In the genomic region with DNA sequence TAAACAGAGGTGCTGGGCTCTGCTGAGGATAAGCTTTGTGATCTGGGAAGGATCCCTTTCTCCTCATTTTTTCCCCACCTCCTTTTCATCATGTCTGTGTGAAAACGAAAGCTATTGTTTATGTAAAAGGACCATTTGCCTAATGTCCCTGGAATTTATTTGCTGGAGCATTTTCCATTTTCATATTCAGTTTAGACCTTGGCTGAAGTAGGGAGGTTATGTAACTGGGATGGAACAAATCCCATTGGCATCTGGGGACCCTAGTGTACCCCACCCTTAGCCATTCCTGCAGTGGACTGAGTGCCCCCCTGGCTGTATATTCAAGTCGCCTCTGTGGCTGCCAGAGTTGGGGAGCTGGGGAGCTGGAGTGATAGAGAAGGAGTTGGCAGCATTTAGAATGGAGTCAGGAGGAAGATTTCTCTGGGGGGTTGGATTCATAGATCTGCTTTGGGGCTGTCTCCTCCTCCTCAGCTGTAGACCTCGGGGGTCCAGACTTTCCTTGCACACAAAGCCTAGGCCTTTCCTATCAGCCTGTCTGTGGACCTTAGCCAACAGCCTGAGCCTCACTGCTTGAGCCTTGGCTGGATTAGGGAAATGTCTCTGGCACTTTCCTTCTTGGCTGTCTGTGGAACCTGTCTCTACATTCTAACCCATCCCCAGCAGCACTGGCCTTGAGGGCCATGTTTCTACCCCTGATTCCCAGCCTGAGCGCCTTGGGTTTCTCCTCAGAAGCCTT, we compare ENCODE assay signal across 16 cellular contexts.
DNase-seq lines count a peak whose midpoint lies in the region; ATAC-seq, FAIRE-seq and TF ChIP-seq lines count a peak whose summit lies in the region.
"Had no signal": no experiment of that assay in that cellular context is flagged by ENCODE, and none has a peak within 500 bp of the region (broad histone marks: within the 10 kb centered on the region; RNA-seq: fewer than 3 reads in every experiment).

No MANE protein-coding gene starts in this region.

- H3K27ac Mint-ChIP-seq in nephron (peak overlapping the region; percentile 44 to 95 (median 92)), WTC11 (no peak overlapping the region)
- H3K27ac Mint-ChIP-seq: activated T-helper 2 cell treated with anti-CD3 and anti-CD28 coated beads, Interferon-gamma antibody, Interleukin-2, Interleukin-4, amounts not matched to agents 10 μg/mL and 5 μg/mL and 100 μg/mL, durations not matched to agents 14 hours and 24 hours and 36 hours had no signal

- WGBS in transverse colon (ENCODE audit: low coverage in 1 of 2), 2 donors = 40 to 48% methylated on average over 3 to 4 of the region's 4 CpGs

- TF ChIP-seq EP300 in transverse colon (IDR thresholded peaks at IDR 0.05; ENCODE audit: low read depth) = no peak

- no peak for TF ChIP-seq CTCF in bronchial epithelial cell (IDR thresholded peaks at IDR 0.05; ENCODE audit: insufficient read depth, low read length, severe bottlenecking)
- TF ChIP-seq CTCF in fibroblast of the aortic adventitia (IDR thresholded peaks at IDR 0.05; ENCODE audit: insufficient read depth, low read length) = no peak
- no peak for TF ChIP-seq CTCF in nephron (IDR thresholded peaks at IDR 0.05; ENCODE audit: unreplicated experiment in 3 of 3)
- TF ChIP-seq CTCF in transverse colon (IDR thresholded peaks at IDR 0.05) = no peak
- no peak for TF ChIP-seq CTCF in WTC11 (IDR thresholded peaks at IDR 0.05)

- intact Hi-C loops in transverse colon (cut with DNase I; ENCODE audit: low total_unique reads) = no loop called here

- H3K4me3 Mint-ChIP-seq in nephron (peak overlapping the region in 2 of 3 experiments; percentile 5 to 55), WTC11 (no peak overlapping the region)
- H3K4me3 Mint-ChIP-seq: neural crest cell had no signal

- POLR2A ChIA-PET in WTC11 (lab: Charles Lee) = no interaction called here

- H3K36me3 Mint-ChIP-seq in nephron (ENCODE audit: low read depth) (no peaks in the 10 kb centered on the region), WTC11 (no peaks in the 10 kb centered on the region)

- H3K4me3 ChIP-seq in bronchial epithelial cell (ENCODE audit: low read depth, low read length) (no peak overlapping the region), fibroblast of the aortic adventitia (ENCODE audit: low read depth, low read length) (no peak overlapping the region), transverse colon (no peak overlapping the region)

- in situ Hi-C loops in transverse colon (cut with MboI; ENCODE audit: low pct_ligation_motif_present in 1 of 4, low pct_unique_long_range_greater_than_20kb in 1 of 4, low sequenced_read_pairs in 3 of 4) = no loop called here

- CTCF ChIA-PET in WTC11 (lab: Charles Lee) = interaction anchor here (0.6 to 1.2 kb wide), 2 partner anchors 12 to 73 kb away, joined by 3 read pairs; no protein-coding TSS in a partner anchor

- no peak for ATAC-seq in WTC11
- ATAC-seq in HG03108 (IDR thresholded peaks at IDR 0.05; ENCODE audit: unreplicated experiment) = no peak
- no peak for ATAC-seq in HG02870 (IDR thresholded peaks at IDR 0.05; ENCODE audit: unreplicated experiment)

- peak; percentile 88 for FAIRE-seq in bronchial epithelial cell (lab: Jason Lieb, UNC)
- FAIRE-seq: GM12892, RCC 7860 had no signal

- H3K4me1 Mint-ChIP-seq in nephron (peaks cover 25% of the 10 kb centered on the region), WTC11 (peaks cover 5% of the 10 kb centered on the region; the same call in 1 of the 2 replicates)
- H3K4me1 Mint-ChIP-seq: neural crest cell had no signal

- H3K4me1 ChIP-seq in transverse colon = peaks cover 17 to 40% (median 30%) of the 10 kb centered on the region in 4 donors

- no peaks in the 10 kb centered on the region for H3K27me3 Mint-ChIP-seq in nephron (ENCODE audit: low read depth)
- no peaks in the 10 kb centered on the region for H3K27me3 Mint-ChIP-seq in WTC11 (ENCODE audit: low read depth)

- H3K27me3 ChIP-seq in bronchial epithelial cell (ENCODE audit: control insufficient read depth, insufficient read depth, low read length) (no peaks in the 10 kb centered on the region), transverse colon (no peaks in the 10 kb centered on the region)

- H3K36me3 ChIP-seq in bronchial epithelial cell (ENCODE audit: control insufficient read depth, insufficient read depth, low read length) (no peaks in the 10 kb centered on the region), transverse colon (no peaks in the 10 kb centered on the region)

- peak overlapping the region; percentile 74 to 90 (median 78) for H3K27ac ChIP-seq in transverse colon

- TF ChIP-seq POLR2A in transverse colon (IDR thresholded peaks at IDR 0.05) = no peak

- DNase-seq in bronchial epithelial cell (ENCODE audit: low read depth) = no peak
- DNase-seq in fibroblast of the aortic adventitia (ENCODE audit: low read depth) = peak; percentile 49
- DNase-seq in transverse colon = no peak
- no peak for DNase-seq in WTC11 (ENCODE audit: low spot score)
- DNase-seq: activated CD8-positive, alpha-beta memory T cell treated with anti-CD3 and anti-CD28 coated beads for 24 hours; amniotic stem cell; GDM1; NCI-H2029; NCI-H524 treated with DMSO at 0.1 percent for 48 hours had no signal

- H3K9me3 Mint-ChIP-seq in nephron (no peaks in the 10 kb centered on the region), WTC11 (peaks cover 6% of the 10 kb centered on the region; the same call in 1 of the 2 replicates)
- H3K9me3 Mint-ChIP-seq: activated T-helper 2 cell treated with anti-CD3 and anti-CD28 coated beads, Interferon-gamma antibody, Interleukin-2, Interleukin-4, amounts not matched to agents 10 μg/mL and 5 μg/mL and 100 μg/mL, durations not matched to agents 14 hours and 24 hours and 36 hours; neural crest cell had no signal

- H3K9me3 ChIP-seq in transverse colon = no peaks in the 10 kb centered on the region

TF ChIP-seq in WTC11, 78 proteins besides CTCF, POLR2A, EP300 and RAD21:
- no peak for TF ChIP-seq ETV6 (CRISPR knock-in tag; IDR thresholded peaks at IDR 0.05)
- no peak for TF ChIP-seq NFATC4 (CRISPR knock-in tag; IDR thresholded peaks at IDR 0.05)
- no peak for TF ChIP-seq ZNF138 (CRISPR knock-in tag; conservative IDR thresholded peaks at IDR 0.05)
- TF ChIP-seq RORB (CRISPR knock-in tag; IDR thresholded peaks at IDR 0.05) = no peak
